ENCODE assay signal across 11 cellular contexts in the genomic region with DNA sequence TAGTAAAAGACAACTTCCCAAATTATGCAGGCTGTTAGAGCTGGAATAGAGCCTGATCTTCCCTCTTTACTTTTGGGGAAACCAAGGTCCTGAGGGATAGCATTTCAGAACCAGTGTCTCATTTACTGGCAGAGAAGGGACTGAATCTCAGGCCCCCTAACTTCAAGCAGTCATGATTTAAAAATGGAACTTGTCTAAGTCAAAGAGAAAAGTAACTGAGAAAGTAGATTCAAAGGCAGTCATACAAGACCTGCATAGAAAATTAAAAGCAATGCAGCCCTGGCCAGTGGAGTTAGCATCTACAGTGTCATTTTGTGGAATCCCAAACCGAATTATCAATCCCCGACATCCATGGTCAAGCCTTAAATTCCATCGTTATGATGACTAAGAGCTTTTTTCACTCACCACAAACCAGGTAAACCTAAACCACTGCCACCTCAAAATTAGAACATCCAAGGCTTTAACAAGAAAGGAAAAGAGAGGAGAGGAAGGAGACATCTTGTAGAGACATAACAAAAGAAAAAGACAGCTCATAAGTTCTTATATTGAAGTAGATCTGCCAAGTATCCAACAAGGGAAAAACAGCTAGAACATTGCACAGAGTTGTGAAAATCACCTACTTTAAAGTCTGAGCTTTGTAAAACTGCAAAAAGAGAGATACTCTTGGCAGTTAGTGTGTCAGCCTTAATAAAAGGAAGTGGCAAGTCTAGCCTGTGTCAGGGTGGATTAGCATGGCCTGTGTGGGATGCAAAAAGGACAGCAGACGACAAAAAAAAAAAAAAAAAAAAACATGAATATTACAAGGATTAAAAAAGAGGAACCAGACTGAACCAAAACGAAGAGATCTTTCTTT. TPM values are rescaled to one million over a fixed set of nuclear protein-coding genes. Genes with fewer than 3 reads are reported as not detected.
DNase-seq lines count a peak whose midpoint lies in the region; ATAC-seq and TF ChIP-seq lines count a peak whose summit lies in the region.
"Had no signal": no experiment of that assay in that cellular context is flagged by ENCODE, and none has a peak within 500 bp of the region (broad histone marks: within the 10 kb centered on the region; RNA-seq: fewer than 3 reads in every experiment).

No MANE protein-coding gene starts in this region.

- no peaks in the 10 kb centered on the region for H3K4me1 ChIP-seq in OCI-LY7 (ENCODE audit: insufficient read depth, low read length, poor library complexity, severe bottlenecking)

- H3K9me2 ChIP-seq in OCI-LY7 (ENCODE audit: insufficient read depth, low read length): no peaks in the 10 kb centered on the region

- H3K79me2 ChIP-seq in OCI-LY7 (ENCODE audit: insufficient read depth, low read depth, low read length): no peaks in the 10 kb centered on the region

- no peak overlapping the region for H3K27ac ChIP-seq in CD4-positive, alpha-beta T cell (ENCODE audit: low read depth, low read length)
- H3K27ac ChIP-seq in OCI-LY7 (ENCODE audit: low read depth, low read length, poor library complexity, severe bottlenecking): no peak overlapping the region

- H3K27me3 Mint-ChIP-seq in CD4-positive, alpha-beta T cell: no peaks in the 10 kb centered on the region
- peaks cover 6% of the 10 kb centered on the region for H3K27me3 Mint-ChIP-seq in nephron progenitor cell (ENCODE audit: low read depth, poor library complexity)

- H3K4me1 Mint-ChIP-seq in CD4-positive, alpha-beta T cell (ENCODE audit: low read depth): peaks cover 63% of the 10 kb centered on the region
- peaks cover 11% of the 10 kb centered on the region for H3K4me1 Mint-ChIP-seq in nephron progenitor cell

- no peaks in the 10 kb centered on the region for H3K36me3 ChIP-seq in OCI-LY7 (ENCODE audit: insufficient read depth, low read length)

- no TSS peak for BruUV-seq in OCI-LY7 (replicated peaks; lab: Mats Ljungman, UMichigan)

- no peak for DNase-seq in CD4-positive, alpha-beta T cell
- DNase-seq in OCI-LY7 (ENCODE audit: low spot score): peak; percentile 4
- no peak for DNase-seq in left cardiac atrium
- no peak for DNase-seq in NCI-H2081 (lab: John Stamatoyannopoulos, UW)
- DNase-seq in nephron progenitor cell: no peak
- no peak for DNase-seq in NCI-H146 treated with DMSO at 0.1 percent for 48 hours (lab: John Stamatoyannopoulos, UW; ENCODE audit: unreplicated experiment)
- DNase-seq: Calu3, NCI-H2171 had no signal

- no peak for TF ChIP-seq CTCF in CD4-positive, alpha-beta T cell (IDR thresholded peaks at IDR 0.05)
- TF ChIP-seq CTCF in OCI-LY7 (conservative IDR thresholded peaks at IDR 0.05; ENCODE audit: low read length): no peak
- TF ChIP-seq CTCF in nephron progenitor cell (IDR thresholded peaks at IDR 0.05): no peak

- no peak overlapping the region for H3K4me3 ChIP-seq in OCI-LY7 (ENCODE audit: low read depth, low read length, poor library complexity, severe bottlenecking)

- peak overlapping the region; percentile 26 for H3K4me3 Mint-ChIP-seq in CD4-positive, alpha-beta T cell
- H3K4me3 Mint-ChIP-seq in nephron progenitor cell: no peak overlapping the region

- no peak overlapping the region for H2AFZ ChIP-seq in OCI-LY7 (ENCODE audit: low read length)

- no peak overlapping the region for H3K4me2 ChIP-seq in OCI-LY7 (ENCODE audit: low read length)

- H3K9me3 ChIP-seq in CD4-positive, alpha-beta T cell (ENCODE audit: control insufficient read depth, low read length): no peaks in the 10 kb centered on the region
- H3K9me3 ChIP-seq in OCI-LY7 (ENCODE audit: low read length): no peaks in the 10 kb centered on the region

- H4K20me1 ChIP-seq in OCI-LY7 (ENCODE audit: insufficient read depth, low read length): no peaks in the 10 kb centered on the region

- peak overlapping the region; percentile 43 for H3K27ac Mint-ChIP-seq in CD4-positive, alpha-beta T cell
- H3K27ac Mint-ChIP-seq in nephron progenitor cell: no peak overlapping the region

- no peaks in the 10 kb centered on the region for H3K27me3 ChIP-seq in CD4-positive, alpha-beta T cell (ENCODE audit: control insufficient read depth, insufficient read depth, low read length)

- no peaks in the 10 kb centered on the region for H3K9me3 Mint-ChIP-seq in CD4-positive, alpha-beta T cell
- no peaks in the 10 kb centered on the region for H3K9me3 Mint-ChIP-seq in nephron progenitor cell

- ATAC-seq in CD4-positive, alpha-beta T cell (ENCODE audit: poor library complexity): peak; percentile 58
- ATAC-seq in GM21390 (IDR thresholded peaks at IDR 0.05; ENCODE audit: unreplicated experiment): peak; percentile 30
- ATAC-seq in left cardiac atrium: peak; percentile 30 to 43
- ATAC-seq in HG03378 (IDR thresholded peaks at IDR 0.05; ENCODE audit: unreplicated experiment): no peak

- intact Hi-C loops in CD4-positive, alpha-beta T cell (cut with DNase I, micrococcal nuclease): no loop called here
- intact Hi-C loops in OCI-LY7 (cut with micrococcal nuclease; ENCODE audit: unreplicated experiment): no loop called here
- intact Hi-C loops in left cardiac atrium (cut with DNase I): no loop called here

- no peaks in the 10 kb centered on the region for H3K36me3 Mint-ChIP-seq in CD4-positive, alpha-beta T cell (ENCODE audit: low read depth)
- no peaks in the 10 kb centered on the region for H3K36me3 Mint-ChIP-seq in nephron progenitor cell (ENCODE audit: low read depth)

- CTCF ChIA-PET in CD4-positive, alpha-beta T cell (lab: Charles Lee): interaction anchor here (1.3 to 1.7 kb wide), 2 partner anchors 69 to 72 kb away, joined by 3 to 10 read pairs; no protein-coding TSS in a partner anchor
- CTCF ChIA-PET in OCI-LY7 (lab: Charles Lee; ENCODE audit: unreplicated experiment): no interaction called here

- POLR2A ChIA-PET in CD4-positive, alpha-beta T cell (lab: Charles Lee): interaction anchor here (0.7 to 3.4 kb wide), 2 partner anchors 15 to 23 kb away, joined by 3 to 12 read pairs; no protein-coding TSS in a partner anchor
- POLR2A ChIA-PET in OCI-LY7 (lab: Charles Lee): no interaction called here

RNA-seq across cellular contexts. Expression of gene CCR2, which starts 54.1 kb away (rescaled TPM):
- 1 to 10 TPM in 1 of 2 experiments, under 1 TPM in 1; 0.99 to 1.0 TPM for total RNA-seq in CD4-positive, alpha-beta T cell
- not detected in 2 replicates for total RNA-seq in OCI-LY7 (2014; rRNA removed; shearing (Covaris generic))
- not detected in 2 replicates for total RNA-seq in OCI-LY7 (2022)
- 1 to 10 TPM; 1.9 to 3.9 TPM for total RNA-seq in left cardiac atrium
- total RNA-seq: Calu3 had no signal

RNA-seq across cellular contexts. Expression of gene CCR3, which starts 57.6 kb away (rescaled TPM):
- total RNA-seq in CD4-positive, alpha-beta T cell: not detected
- total RNA-seq in OCI-LY7 (2014; rRNA removed; shearing (Covaris generic)): not detected in 2 replicates
- total RNA-seq in OCI-LY7 (2022): not detected in 2 replicates
- not detected for total RNA-seq in left cardiac atrium
- total RNA-seq: frontal cortex had no signal
